In the genomic region with DNA sequence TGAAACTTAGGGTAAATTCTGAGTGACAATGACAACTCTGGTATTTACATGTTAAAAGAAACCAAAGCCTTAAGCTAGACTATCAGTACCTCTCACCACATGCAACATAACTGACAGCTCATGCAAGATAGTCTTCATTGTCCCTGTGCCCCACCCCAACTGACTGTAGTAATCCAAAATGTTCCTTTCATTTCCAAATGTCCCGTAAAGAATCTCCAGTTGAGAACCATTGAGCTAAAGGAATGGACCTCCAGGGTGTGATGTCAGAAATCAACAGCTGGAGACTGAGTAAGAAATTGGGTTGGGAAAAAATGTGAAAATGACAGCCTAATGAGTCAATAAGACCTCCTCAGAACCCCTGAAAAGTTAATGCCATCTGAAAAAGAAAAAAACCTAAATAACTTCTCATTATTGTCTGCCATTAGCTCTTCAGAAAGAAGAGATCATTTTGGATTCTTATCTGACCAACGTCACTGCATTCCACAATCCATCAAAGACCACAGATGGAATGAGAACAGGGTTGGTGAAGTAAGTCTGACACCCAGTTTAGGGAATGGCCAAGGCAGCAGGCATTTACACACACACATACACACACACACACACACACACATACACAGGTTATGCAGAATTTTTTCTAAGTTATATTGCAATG, we compare ENCODE assay signal across 19 cellular contexts. TPM values are rescaled to one million over a fixed set of nuclear protein-coding genes. Genes with fewer than 3 reads are reported as not detected.
DNase-seq lines count a peak whose midpoint lies in the region; ATAC-seq and TF ChIP-seq lines count a peak whose summit lies in the region.
"Had no signal": no experiment of that assay in that cellular context is flagged by ENCODE, and none has a peak within 500 bp of the region (broad histone marks: within the 10 kb centered on the region; RNA-seq: fewer than 3 reads in every experiment).

No MANE protein-coding gene starts in this region.

- H3K4me3 ChIP-seq in skeletal muscle satellite cell (ENCODE audit: low read length) (no peak overlapping the region), psoas muscle (no peak overlapping the region)
- H3K4me3 ChIP-seq: BLaER1, dorsolateral prefrontal cortex, pancreas, tibial nerve had no signal

- H3K27ac Mint-ChIP-seq in activated CD4-positive, alpha-beta T cell treated with anti-CD3 and anti-CD28 coated beads, Interleukin-2, amount 10 ng/mL, durations not matched to agents 24 days and 14 days = no peak overlapping the region
- H3K27ac Mint-ChIP-seq: activated T-helper 2 cell treated with anti-CD3 and anti-CD28 coated beads, Interferon-gamma antibody, Interleukin-2, Interleukin-4, amounts not matched to agents 10 μg/mL and 5 μg/mL and 100 μg/mL, durations not matched to agents 14 hours and 24 hours and 36 hours had no signal

- H3K9me3 Mint-ChIP-seq in activated CD4-positive, alpha-beta T cell treated with anti-CD3 and anti-CD28 coated beads, Interleukin-2, amount 10 ng/mL, durations not matched to agents 24 days and 14 days = peaks cover 8% of the 10 kb centered on the region
- H3K9me3 Mint-ChIP-seq: activated T-helper 2 cell treated with anti-CD3 and anti-CD28 coated beads, Interferon-gamma antibody, Interleukin-2, Interleukin-4, amounts not matched to agents 10 μg/mL and 5 μg/mL and 100 μg/mL, durations not matched to agents 14 hours and 24 hours and 36 hours had no signal

- no peaks in the 10 kb centered on the region for H3K36me3 Mint-ChIP-seq in activated CD4-positive, alpha-beta T cell treated with anti-CD3 and anti-CD28 coated beads, Interleukin-2, amount 10 ng/mL, durations not matched to agents 24 days and 14 days (ENCODE audit: low read depth)

- intact Hi-C loops in psoas muscle (cut with DNase I) = no loop called here
- intact Hi-C loops in activated CD4-positive, alpha-beta T cell treated with anti-CD3 and anti-CD28 coated beads, Interleukin-2, amount 10 ng/mL, durations not matched to agents 24 days and 14 days (cut with micrococcal nuclease) = no loop called here

- TF ChIP-seq CTCF in foreskin keratinocyte (conservative IDR thresholded peaks at IDR 0.05) (no peak), psoas muscle (IDR thresholded peaks at IDR 0.05) (no peak)

- H3K4me2 ChIP-seq in skeletal muscle satellite cell (ENCODE audit: low read length) = peak overlapping the region; percentile 36
- H3K4me2 ChIP-seq: BLaER1 had no signal

- no peak overlapping the region for H3K4me3 Mint-ChIP-seq in activated CD4-positive, alpha-beta T cell treated with anti-CD3 and anti-CD28 coated beads, Interleukin-2, amount 10 ng/mL, durations not matched to agents 24 days and 14 days

- H3K9ac ChIP-seq in skeletal muscle satellite cell (ENCODE audit: low read depth, low read length) = no peak overlapping the region
- H3K9ac ChIP-seq: BLaER1 had no signal

- peaks cover 10% of the 10 kb centered on the region for H3K4me1 Mint-ChIP-seq in activated CD4-positive, alpha-beta T cell treated with anti-CD3 and anti-CD28 coated beads, Interleukin-2, amount 10 ng/mL, durations not matched to agents 24 days and 14 days

- no peaks in the 10 kb centered on the region for H3K9me3 ChIP-seq in skeletal muscle satellite cell (replicated peaks; ENCODE audit: low read length)
- H3K9me3 ChIP-seq in psoas muscle = no peaks in the 10 kb centered on the region
- H3K9me3 ChIP-seq: BLaER1, pancreas, tibial nerve had no signal

- 36 to 56% (median 41%) methylated on average over 2 of the region's 2 CpGs for WGBS in psoas muscle, 3 donors

- H3K36me3 ChIP-seq in skeletal muscle satellite cell (ENCODE audit: insufficient read depth, low read length) (no peaks in the 10 kb centered on the region), psoas muscle (ENCODE audit: insufficient read depth in 1 of 2, low read depth in 1 of 2) (no peaks in the 10 kb centered on the region)
- H3K36me3 ChIP-seq: BLaER1, pancreas, tibial nerve had no signal

- H3K4me1 ChIP-seq in foreskin keratinocyte (peaks cover 3% of the 10 kb centered on the region), skeletal muscle satellite cell (ENCODE audit: control insufficient read depth, insufficient read depth, low read length) (peaks cover 27% of the 10 kb centered on the region), psoas muscle (no peaks in the 10 kb centered on the region)
- H3K4me1 ChIP-seq: BLaER1, pancreas had no signal

- H3K27me3 ChIP-seq in foreskin keratinocyte (no peaks in the 10 kb centered on the region), skeletal muscle satellite cell (ENCODE audit: control insufficient read depth, insufficient read depth, low read length) (no peaks in the 10 kb centered on the region), psoas muscle (ENCODE audit: insufficient read depth in 3 of 3, low read length in 2 of 3) (no peaks in the 10 kb centered on the region)
- H3K27me3 ChIP-seq: BLaER1, pancreas, tibial nerve had no signal

- DNase-seq in H4 (ENCODE audit: low spot score) = peak; percentile 38
- peak; percentile 92 for DNase-seq in amniotic epithelial cell (ENCODE audit: low read depth)
- peak; percentile 8 to 48 for DNase-seq in foreskin keratinocyte
- DNase-seq in psoas muscle = no peak
- no peak for DNase-seq in OCI-M1 (lab: John Stamatoyannopoulos, UW)
- DNase-seq in activated CD4-positive, alpha-beta T cell treated with anti-CD3 and anti-CD28 coated beads, Interleukin-2, amount 10 ng/mL, durations not matched to agents 24 days and 14 days = no peak
- DNase-seq in T-helper 1 cell = no peak
- DNase-seq: dorsolateral prefrontal cortex; NCI-H2029; NCI-H446 treated with DMSO at 0.1 percent for 48 hours; pancreas; stimulated activated CD4-positive, alpha-beta T cell treated with anti-CD3 and anti-CD28 coated beads, Interleukin-2, amount 100 ng/mL, for 24 hours; stimulated activated naive CD4-positive, alpha-beta T cell treated with Interleukin-2 at 50 U/mL for 16 hours had no signal

- H3K27ac ChIP-seq in foreskin keratinocyte = no peak overlapping the region
- H3K27ac ChIP-seq in psoas muscle = no peak overlapping the region
- H3K27ac ChIP-seq: BLaER1, dorsolateral prefrontal cortex, pancreas, tibial nerve had no signal

- H3K27me3 Mint-ChIP-seq in activated CD4-positive, alpha-beta T cell treated with anti-CD3 and anti-CD28 coated beads, Interleukin-2, amount 10 ng/mL, durations not matched to agents 24 days and 14 days = no peaks in the 10 kb centered on the region

- ATAC-seq in foreskin keratinocyte (no peak), psoas muscle (no peak)
- ATAC-seq: activated CD4-positive, CD25-positive, alpha-beta regulatory T cell treated with anti-CD3 and anti-CD28 coated beads, Interleukin-2, amount 50 U/mL, for 24 hours; HCT116; pancreas had no signal

RNA-seq across cellular contexts. Expression of a gene that starts 51.7 kb away (rescaled TPM):
- total RNA-seq in H4 (2014; rRNA removed; shearing (Covaris generic)) = 7.9 and 8.1 TPM in 2 replicates
- total RNA-seq in foreskin keratinocyte (6.2 and 8.0 TPM in 2 replicates), psoas muscle (10 to 100 TPM in 2 of 4 donors, 1 to 10 TPM in 2; 8.3 to 12.3 (median 10.5) TPM)
- polyA plus RNA-seq in foreskin keratinocyte (2.6 and 3.0 TPM in 2 replicates), psoas muscle (1 to 10 TPM; 3.0 to 5.1 (median 4.5) TPM)
- 9.4 and 11.9 TPM in 2 replicates for total RNA-seq in skeletal muscle satellite cell (2012; rRNA removed)
- 2.0 and 2.5 TPM in 2 replicates for total RNA-seq in activated CD4-positive, alpha-beta T cell treated with anti-CD3 and anti-CD28 coated beads, Interleukin-2, amount 10 ng/mL, durations not matched to agents 24 days and 14 days

Comparison
In these comparisons a context has a peak if more than half of its experiments do, and no peak if none do; other contexts are left out.
1. DNase-seq: peak in H4 (single experiment), amniotic epithelial cell (single experiment) and foreskin keratinocyte (2 of 2); none in psoas muscle (0 of 2), OCI-M1 (single experiment), activated CD4-positive, alpha-beta T cell treated with anti-CD3 and anti-CD28 coated beads, Interleukin-2, amount 10 ng/mL, durations not matched to agents 24 days and 14 days (single experiment) and T-helper 1 cell (0 of 5).